Comparison of ENCODE assay signal across 19 cellular contexts in genomic region chr10:127275793-127276415, GRCh38.
"Had no signal": no experiment of that assay in that cellular context is flagged by ENCODE, and none has a peak within 500 bp of the region (broad histone marks: within the 10 kb centered on the region; RNA-seq: fewer than 3 reads in every experiment).

No MANE protein-coding gene starts in this region.

- H2AFZ ChIP-seq: hepatocyte had no signal

- H3K4me3 ChIP-seq: body of pancreas, hepatocyte, left ventricle myocardium inferior, psoas muscle, suprapubic skin, upper lobe of left lung had no signal

- DNase-seq: activated CD4-positive, alpha-beta T cell treated with anti-CD3 and anti-CD28 coated beads, Interleukin-2, amount 10 ng/mL, durations not matched to agents 7 days and 5 days; activated CD8-positive, alpha-beta memory T cell treated with anti-CD3 and anti-CD28 coated beads for 24 hours; activated naive CD8-positive, alpha-beta T cell treated with anti-CD3 and anti-CD28 coated beads for 36 hours; amygdala; body of pancreas; caudate nucleus; erythroblast; left ventricle myocardium inferior; psoas muscle; T-helper 9 cell; upper lobe of left lung had no signal

- H3K27me3 Mint-ChIP-seq: memory B cell had no signal

- H3K79me2 ChIP-seq: hepatocyte had no signal

- H3K9me3 Mint-ChIP-seq: activated CD4-positive, alpha-beta T cell treated with anti-CD3 and anti-CD28 coated beads, Interleukin-2, amount 10 ng/mL, durations not matched to agents 7 days and 5 days; activated naive CD8-positive, alpha-beta T cell treated with anti-CD3 and anti-CD28 coated beads for 36 hours; nephron; stimulated activated naive CD8-positive, alpha-beta T cell treated with anti-CD3 and anti-CD28 coated beads, Interleukin-15, Interleukin-2, amounts not matched to agents 100 ng/mL and 50 ng/mL, for 24 hours had no signal

- H3K4me2 ChIP-seq: hepatocyte had no signal

- H3K27ac ChIP-seq: body of pancreas, hepatocyte, left ventricle myocardium inferior, psoas muscle, suprapubic skin, upper lobe of left lung had no signal

- H3K4me3 Mint-ChIP-seq: activated CD4-positive, alpha-beta T cell treated with anti-CD3 and anti-CD28 coated beads, Interleukin-2, amount 10 ng/mL, durations not matched to agents 7 days and 5 days; activated naive CD8-positive, alpha-beta T cell treated with anti-CD3 and anti-CD28 coated beads for 36 hours; memory B cell; nephron; stimulated activated naive CD8-positive, alpha-beta T cell treated with anti-CD3 and anti-CD28 coated beads, Interleukin-15, Interleukin-2, amounts not matched to agents 100 ng/mL and 50 ng/mL, for 24 hours had no signal

- H3K27me3 ChIP-seq: body of pancreas, hepatocyte, suprapubic skin, upper lobe of left lung had no signal

- H3K27ac Mint-ChIP-seq: activated CD4-positive, alpha-beta T cell treated with anti-CD3 and anti-CD28 coated beads, Interleukin-2, amount 10 ng/mL, durations not matched to agents 7 days and 5 days; activated naive CD8-positive, alpha-beta T cell treated with anti-CD3 and anti-CD28 coated beads for 36 hours; memory B cell; nephron; stimulated activated naive CD8-positive, alpha-beta T cell treated with anti-CD3 and anti-CD28 coated beads, Interleukin-15, Interleukin-2, amounts not matched to agents 100 ng/mL and 50 ng/mL, for 24 hours had no signal

- ATAC-seq: body of pancreas, psoas muscle, sciatic nerve had no signal

- FAIRE-seq: colon, keratinocyte had no signal

- H3K36me3 Mint-ChIP-seq: activated naive CD8-positive, alpha-beta T cell treated with anti-CD3 and anti-CD28 coated beads for 36 hours; memory B cell had no signal

- H3K9me3 ChIP-seq: body of pancreas, left ventricle myocardium inferior, psoas muscle, suprapubic skin, upper lobe of left lung had no signal

- H3K4me1 Mint-ChIP-seq: activated CD4-positive, alpha-beta T cell treated with anti-CD3 and anti-CD28 coated beads, Interleukin-2, amount 10 ng/mL, durations not matched to agents 7 days and 5 days; activated naive CD8-positive, alpha-beta T cell treated with anti-CD3 and anti-CD28 coated beads for 36 hours; memory B cell; nephron had no signal

- H3K4me1 ChIP-seq: body of pancreas, left ventricle myocardium inferior, psoas muscle, suprapubic skin had no signal
